7 cellular contexts compared by ENCODE assay signal in the genomic region with DNA sequence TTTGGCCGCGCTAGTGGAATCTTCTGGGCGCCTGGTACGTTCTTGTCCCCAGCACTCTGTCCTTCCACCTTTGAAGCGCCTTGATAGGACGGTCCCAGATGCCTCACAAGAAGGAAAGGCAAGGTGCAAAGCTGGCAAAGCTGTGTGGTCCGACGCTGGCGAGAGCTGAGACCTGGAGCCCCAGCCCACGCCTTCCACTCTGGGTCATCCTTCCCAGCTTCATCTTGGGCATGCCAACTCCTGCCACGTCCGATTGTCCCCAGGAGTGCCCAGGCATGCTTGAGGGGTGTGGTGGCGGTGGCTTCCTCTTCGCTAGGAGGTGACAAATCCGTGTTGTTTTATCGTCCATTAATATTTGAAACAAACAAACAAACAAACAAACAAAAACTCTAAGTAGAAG.
DNase-seq lines count a peak whose midpoint lies in the region; ATAC-seq and TF ChIP-seq lines count a peak whose summit lies in the region.

No MANE protein-coding gene starts in this region.

- no peak overlapping the region for H3K27ac ChIP-seq in vagina

- peaks cover 8% of the 10 kb centered on the region for H3K27me3 ChIP-seq in vagina

- DNase-seq in T-cell (no peak), endothelial cell (ENCODE audit: low spot score) (no peak), osteocyte (ENCODE audit: extremely low spot score, unreplicated experiment) (no peak), GF-D8 (lab: John Stamatoyannopoulos, UW) (no peak), vagina (ENCODE audit: extremely low spot score in 2 of 2) (no peak)

- H3K36me3 Mint-ChIP-seq in T-cell (no peaks in the 10 kb centered on the region), endothelial cell (ENCODE audit: low read depth, unreplicated experiment) (no peaks in the 10 kb centered on the region), osteocyte (ENCODE audit: unreplicated experiment) (no peaks in the 10 kb centered on the region)

- H3K4me3 ChIP-seq in GM08714 (ENCODE audit: low read length) = peak overlapping the region; percentile 17; the same call in 1 of the 2 replicates
- H3K4me3 ChIP-seq in vagina = peak overlapping the region in 1 of 2 donors; percentile 43

- no peak for TF ChIP-seq POLR2A in vagina (IDR thresholded peaks at IDR 0.05)

- peak overlapping the region; percentile 59 to 75 (median 67) for H3K4me3 Mint-ChIP-seq in T-cell
- H3K4me3 Mint-ChIP-seq in endothelial cell (ENCODE audit: unreplicated experiment) = peak overlapping the region; percentile 86
- H3K4me3 Mint-ChIP-seq in osteocyte (ENCODE audit: unreplicated experiment) = peak overlapping the region; percentile 88

- H3K9me3 Mint-ChIP-seq in T-cell (peaks cover 0 to 3% (median 0%) of the 10 kb centered on the region in 3 donors), endothelial cell (ENCODE audit: unreplicated experiment) (no peaks in the 10 kb centered on the region), osteocyte (ENCODE audit: unreplicated experiment) (no peaks in the 10 kb centered on the region)

- H3K9me3 ChIP-seq in vagina = no peaks in the 10 kb centered on the region

- H3K27ac Mint-ChIP-seq in T-cell (no peak overlapping the region), endothelial cell (ENCODE audit: unreplicated experiment) (no peak overlapping the region), osteocyte (ENCODE audit: unreplicated experiment) (peak overlapping the region; percentile 78)

- intact Hi-C loops in vagina (cut with DNase I) = no loop called here

- CTCF ChIA-PET in T-cell (lab: Charles Lee) = no interaction called here

- peaks cover 23% of the 10 kb centered on the region for H3K4me1 ChIP-seq in vagina

- H3K27me3 Mint-ChIP-seq in T-cell (peaks cover 62 to 68% of the 10 kb centered on the region in 2 donors), endothelial cell (ENCODE audit: unreplicated experiment) (peaks cover 17% of the 10 kb centered on the region), osteocyte (ENCODE audit: unreplicated experiment) (peaks cover 4% of the 10 kb centered on the region)

- no peak for TF ChIP-seq CTCF in endothelial cell (IDR thresholded peaks at IDR 0.05; ENCODE audit: unreplicated experiment)
- no peak for TF ChIP-seq CTCF in osteocyte (IDR thresholded peaks at IDR 0.05)
- no peak for TF ChIP-seq CTCF in vagina (IDR thresholded peaks at IDR 0.05)

- POLR2A ChIA-PET in T-cell (lab: Charles Lee) = no interaction called here

- H3K36me3 ChIP-seq in vagina = no peaks in the 10 kb centered on the region

- ATAC-seq in T-cell (replicated peaks in 1 of 4) (no peak), HG02970 (IDR thresholded peaks at IDR 0.05; ENCODE audit: low FRiP score, unreplicated experiment) (no peak)

- H3K4me1 Mint-ChIP-seq in T-cell = peaks cover 34 to 39% (median 36%) of the 10 kb centered on the region in 3 donors
- peaks cover 28% of the 10 kb centered on the region for H3K4me1 Mint-ChIP-seq in endothelial cell (ENCODE audit: unreplicated experiment)
- peaks cover 52% of the 10 kb centered on the region for H3K4me1 Mint-ChIP-seq in osteocyte (ENCODE audit: unreplicated experiment)
